Comparison of ENCODE assay signal across 14 cellular contexts in the genomic region with DNA sequence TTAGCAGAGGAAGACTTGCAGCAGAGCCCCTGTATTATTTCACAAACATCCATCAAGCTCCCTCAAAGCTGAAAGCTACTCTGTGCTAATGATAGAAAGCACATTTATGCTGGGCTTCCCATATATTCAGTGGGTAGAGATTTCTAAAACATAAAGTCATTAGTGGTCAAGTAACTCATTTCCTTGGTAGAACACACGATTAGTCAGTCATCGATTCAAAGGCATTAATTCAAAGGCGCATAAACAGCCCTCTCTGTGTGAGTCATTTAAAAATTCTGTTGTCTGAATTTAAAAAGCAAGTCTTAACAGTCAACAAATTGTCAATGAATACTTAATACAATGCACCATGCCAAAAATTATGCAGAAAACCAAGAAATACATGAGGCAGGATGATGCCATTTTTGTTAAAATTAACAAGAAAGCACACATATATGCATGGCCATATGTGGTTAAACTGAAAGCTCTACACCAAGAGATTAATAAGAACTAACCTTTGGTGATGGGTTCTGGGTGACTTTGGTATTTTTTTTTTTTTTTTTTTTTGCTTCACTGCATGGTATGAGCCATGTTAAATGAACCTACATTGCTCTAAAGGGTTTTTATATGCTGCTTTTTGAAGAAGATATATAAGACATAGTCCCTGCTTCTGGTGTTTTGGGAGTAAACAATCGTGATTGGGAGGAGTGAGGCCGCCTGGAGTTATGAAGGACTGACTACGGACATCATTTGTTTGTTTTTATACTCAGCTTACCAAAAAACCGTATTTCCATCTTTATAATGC.
A peak's percentile ranks its signal among the peaks of the same experiment; 100 is the strongest.
DNase-seq lines count a peak whose midpoint lies in the region; ATAC-seq and TF ChIP-seq lines count a peak whose summit lies in the region.
"Had no signal": no experiment of that assay in that cellular context is flagged by ENCODE, and none has a peak within 500 bp of the region (broad histone marks: within the 10 kb centered on the region; RNA-seq: fewer than 3 reads in every experiment).

No MANE protein-coding gene starts in this region.

- H3K9me3 ChIP-seq in SK-N-SH (no peaks in the 10 kb centered on the region), PC-3 (ENCODE audit: low read length) (no peaks in the 10 kb centered on the region), skeletal muscle satellite cell (replicated peaks; ENCODE audit: low read length) (no peaks in the 10 kb centered on the region)
- H3K9me3 ChIP-seq: colonic mucosa, transverse colon had no signal

- H3F3A ChIP-seq in SK-N-SH (replicated peaks; ENCODE audit: insufficient read depth) (peaks cover 6% of the 10 kb centered on the region), PC-3 (ENCODE audit: low read length, unreplicated experiment) (peaks cover 5% of the 10 kb centered on the region)

- H3K9ac ChIP-seq in SK-N-SH (no peak overlapping the region), PC-3 (ENCODE audit: low read length) (peak overlapping the region; percentile 40), skeletal muscle satellite cell (ENCODE audit: low read depth, low read length) (no peak overlapping the region)

- TF ChIP-seq RAD21 in SK-N-SH (IDR thresholded peaks at IDR 0.05; ENCODE audit: low read length) = no peak

- H2AFZ ChIP-seq in SK-N-SH (ENCODE audit: low read depth) = no peak overlapping the region
- no peak overlapping the region for H2AFZ ChIP-seq in PC-3 (ENCODE audit: low read length)

- POLR2A ChIA-PET in SK-N-SH (lab: Yijun Ruan, JAX) (no interaction called here), PC-3 (lab: Charles Lee; ENCODE audit: unreplicated experiment) (interaction anchor here (0.6 kb wide), 1 partner anchor 104 kb away, joined by 4 read pairs; the partner anchor contains the start of gene MYO1E)

- DNase-seq in SK-N-SH = no peak
- DNase-seq in PC-3 = peak; percentile 63
- peak; percentile 55 for DNase-seq in dermis blood vessel endothelial cell
- no peak for DNase-seq in NCI-H510A (lab: John Stamatoyannopoulos, UW)
- no peak for DNase-seq in Right ventricle myocardium inferior (ENCODE audit: missing footprints)
- DNase-seq: colonic mucosa, mesendoderm, NCI-H526 treated with DMSO at 0.1 percent for 48 hours, SHP77, T1000, transverse colon had no signal

- H3K79me2 ChIP-seq in SK-N-SH (ENCODE audit: insufficient read depth) = peaks cover 24% of the 10 kb centered on the region; the same call in 1 of the 2 replicates
- H3K79me2 ChIP-seq in PC-3 (ENCODE audit: low read length) = peaks cover 42% of the 10 kb centered on the region

- TSS peak; percentile 9 for BruUV-seq in PC-3 (replicated peaks; lab: Mats Ljungman, UMichigan)

- no peaks in the 10 kb centered on the region for H3K9me2 ChIP-seq in SK-N-SH
- no peaks in the 10 kb centered on the region for H3K9me2 ChIP-seq in PC-3 (replicated peaks; ENCODE audit: low read length)

- peaks cover 0 to 8% of the 10 kb centered on the region in 2 experiments; a peak in 1 of 4 replicates for H3K4me1 ChIP-seq in SK-N-SH (ENCODE audit: control insufficient read depth in 1 of 2, insufficient read depth in 2 of 2, low read depth in 1 of 2, low read length in 1 of 2)
- H3K4me1 ChIP-seq in PC-3 (ENCODE audit: insufficient read depth, low read length) = peaks cover 59% of the 10 kb centered on the region
- peaks cover 10% of the 10 kb centered on the region for H3K4me1 ChIP-seq in skeletal muscle satellite cell (ENCODE audit: control insufficient read depth, insufficient read depth, low read length)
- H3K4me1 ChIP-seq: colonic mucosa had no signal

- no peaks in the 10 kb centered on the region for H3K27me3 ChIP-seq in SK-N-SH (ENCODE audit: insufficient read depth)
- H3K27me3 ChIP-seq in PC-3 (ENCODE audit: low read length) = no peaks in the 10 kb centered on the region
- H3K27me3 ChIP-seq in skeletal muscle satellite cell (ENCODE audit: control insufficient read depth, insufficient read depth, low read length) = no peaks in the 10 kb centered on the region
- H3K27me3 ChIP-seq: colonic mucosa, transverse colon had no signal

- H3K4me3 ChIP-seq in SK-N-SH (ENCODE audit: low read depth in 2 of 2, low read length in 1 of 2) = no peak overlapping the region
- peak overlapping the region; percentile 27 for H3K4me3 ChIP-seq in PC-3 (ENCODE audit: low read length)
- no peak overlapping the region for H3K4me3 ChIP-seq in skeletal muscle satellite cell (ENCODE audit: low read length)
- H3K4me3 ChIP-seq: colonic mucosa, transverse colon had no signal

- TF ChIP-seq CTCF in SK-N-SH (IDR thresholded peaks at IDR 0.05) (no peak), PC-3 (conservative IDR thresholded peaks at IDR 0.05; ENCODE audit: low read depth, low read length) (no peak)

- TF ChIP-seq EP300 in SK-N-SH (IDR thresholded peaks at IDR 0.05; ENCODE audit: borderline replicate concordance in 1 of 2, low read depth in 1 of 2, low read length in 1 of 2) = no peak; a peak in 1 of 4 replicates

- no peak for ATAC-seq in SK-N-SH treated with all-trans-retinoic acid at 6 μM for 48 hours
- peak; percentile 53 for ATAC-seq in PC-3
- no peak for ATAC-seq in HG03457 (IDR thresholded peaks at IDR 0.05; ENCODE audit: unreplicated experiment)
- no peak for ATAC-seq in Right ventricle myocardium inferior

- H3K36me3 ChIP-seq in SK-N-SH (replicated peaks in 1 of 2; ENCODE audit: control insufficient read depth in 1 of 2, insufficient read depth in 2 of 2, low read length in 1 of 2) = peaks cover 0 to 18% of the 10 kb centered on the region in 2 experiments
- no peaks in the 10 kb centered on the region; the same call in 1 of the 2 replicates for H3K36me3 ChIP-seq in PC-3 (ENCODE audit: low read depth, low read length)
- peaks cover 9% of the 10 kb centered on the region for H3K36me3 ChIP-seq in skeletal muscle satellite cell (ENCODE audit: insufficient read depth, low read length)
- H3K36me3 ChIP-seq: colonic mucosa, transverse colon had no signal

- H4K20me1 ChIP-seq in SK-N-SH (ENCODE audit: insufficient read depth) (no peaks in the 10 kb centered on the region), PC-3 (ENCODE audit: low read length) (no peaks in the 10 kb centered on the region)

- CTCF ChIA-PET in SK-N-SH (lab: Yijun Ruan, JAX) = interaction anchor here (1.1 kb wide), 1 partner anchor 148 kb away, joined by 3 read pairs; no protein-coding TSS in a partner anchor
- CTCF ChIA-PET in PC-3 (lab: Charles Lee) = no interaction called here

- WGBS in SK-N-SH (ENCODE audit: low lambda C conversion rate) = 61% methylated on average over 7 of the region's 7 CpGs

- H3K27ac ChIP-seq in SK-N-SH (ENCODE audit: low read depth in 2 of 2, low read length in 1 of 2) (peak overlapping the region in 1 of 2 experiments; percentile 21; a peak in 1 of 4 replicates), PC-3 (ENCODE audit: low read length) (peak overlapping the region; percentile 73)
- H3K27ac ChIP-seq: transverse colon had no signal

- 0 out of 2 replicates have a peak overlapping the region, but pooled peaks have one; percentile 23 for H3K4me2 ChIP-seq in SK-N-SH
- H3K4me2 ChIP-seq in PC-3 (ENCODE audit: low read length) = peak overlapping the region; percentile 75
- peak overlapping the region; percentile 19 for H3K4me2 ChIP-seq in skeletal muscle satellite cell (ENCODE audit: low read length)

- intact Hi-C loops in PC-3 (cut with micrococcal nuclease) (no loop called here), Right ventricle myocardium inferior (cut with DNase I) (no loop called here)

TF ChIP-seq in SK-N-SH treated with all-trans-retinoic acid at 6 μM for 48 hours, 23 proteins besides CTCF, POLR2A, EP300 and RAD21:
- TF ChIP-seq POU6F1 (CRISPR knock-in tag; IDR thresholded peaks at IDR 0.05; ENCODE audit: borderline replicate concordance, low read depth) = no peak
- no peak for TF ChIP-seq ZNF70 (CRISPR knock-in tag; IDR thresholded peaks at IDR 0.05)
- TF ChIP-seq TOX (CRISPR knock-in tag; IDR thresholded peaks at IDR 0.05; ENCODE audit: borderline replicate concordance) = no peak

Comparison
In these comparisons a context has a peak if more than half of its experiments do, and no peak if none do; other contexts are left out.
1. DNase-seq: peak in PC-3 (single experiment) and dermis blood vessel endothelial cell (single experiment); none in SK-N-SH (single experiment), NCI-H510A (single experiment) and Right ventricle myocardium inferior (single experiment).
2. H3K4me2 ChIP-seq: peak in every context shown above with its lines; median percentile 75 in PC-3; 23 in SK-N-SH; 19 in skeletal muscle satellite cell.